ENCODE assay signal across 9 cellular contexts in the genomic region with DNA sequence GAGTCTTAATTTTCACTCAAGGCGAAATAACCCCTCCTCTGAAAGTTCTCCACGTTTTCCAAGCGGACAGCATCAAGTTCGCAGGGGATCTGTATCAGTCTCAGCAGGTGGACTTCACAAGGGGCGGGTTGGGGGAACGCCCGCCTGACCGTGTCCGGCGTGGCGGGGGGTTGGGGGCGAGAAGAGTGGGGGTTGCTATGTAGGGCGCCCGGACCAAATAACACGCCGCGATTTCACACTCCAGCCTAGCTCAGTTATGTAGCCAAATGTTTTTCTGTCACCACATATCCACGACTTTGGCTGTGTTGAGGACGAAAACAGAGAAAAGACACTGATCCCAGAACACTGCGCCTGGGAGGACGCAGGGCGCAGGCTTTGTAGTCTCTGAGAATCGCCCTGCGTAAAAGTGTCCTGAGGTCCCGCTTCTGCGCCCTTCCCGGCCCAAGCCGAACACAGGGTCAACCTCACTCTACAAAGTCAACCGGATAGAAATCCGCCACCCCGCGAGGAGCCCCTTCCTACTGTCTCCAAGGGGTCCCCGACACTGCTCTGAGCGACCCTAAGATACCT. TPM values are rescaled to one million over a fixed set of nuclear protein-coding genes. Genes with fewer than 3 reads are reported as not detected.
A peak's percentile ranks its signal among the peaks of the same experiment; 100 is the strongest.
DNase-seq lines count a peak whose midpoint lies in the region; ATAC-seq and TF ChIP-seq lines count a peak whose summit lies in the region.
"Had no signal": no experiment of that assay in that cellular context is flagged by ENCODE, and none has a peak within 500 bp of the region (broad histone marks: within the 10 kb centered on the region; RNA-seq: fewer than 3 reads in every experiment).

No MANE protein-coding gene starts in this region.

- TF ChIP-seq CTCF in foreskin keratinocyte (conservative IDR thresholded peaks at IDR 0.05), result no peak

- H3K4me1 ChIP-seq in mesodermal cell (ENCODE audit: control insufficient read depth, insufficient read depth, low read length, poor library complexity, severe bottlenecking) (peaks cover 13% of the 10 kb centered on the region), urinary bladder (ENCODE audit: insufficient read depth) (peaks cover 3% of the 10 kb centered on the region), foreskin keratinocyte (peaks cover 3% of the 10 kb centered on the region)

- H3K9me3 ChIP-seq in mesodermal cell (ENCODE audit: control insufficient read depth, low read length), result no peaks in the 10 kb centered on the region

- H3K9me3 Mint-ChIP-seq in activated naive CD4-positive, alpha-beta T cell treated with anti-CD3 and anti-CD28 coated beads, Interleukin-2, amount 10 ng/mL, durations not matched to agents 7 days and 5 days, result no peaks in the 10 kb centered on the region
- no peaks in the 10 kb centered on the region for H3K9me3 Mint-ChIP-seq in activated naive CD4-positive, alpha-beta T cell treated with anti-CD3 and anti-CD28 coated beads, Interleukin-2, amount 50 U/mL, for 72 hours

- H3K4me3 Mint-ChIP-seq in activated naive CD4-positive, alpha-beta T cell treated with anti-CD3 and anti-CD28 coated beads, Interleukin-2, amount 10 ng/mL, durations not matched to agents 7 days and 5 days, result peak overlapping the region; percentile 73

- CTCF ChIA-PET in activated naive CD4-positive, alpha-beta T cell treated with anti-CD3 and anti-CD28 coated beads, Interleukin-2, amount 10 ng/mL, durations not matched to agents 7 days and 5 days (lab: Charles Lee), result interaction anchor here (0.8 kb wide), 1 partner anchor 23 kb away, joined by 3 read pairs; no protein-coding TSS in a partner anchor

- H3K36me3 Mint-ChIP-seq in activated naive CD4-positive, alpha-beta T cell treated with anti-CD3 and anti-CD28 coated beads, Interleukin-2, amount 10 ng/mL, durations not matched to agents 7 days and 5 days, result no peaks in the 10 kb centered on the region
- H3K36me3 Mint-ChIP-seq in activated naive CD4-positive, alpha-beta T cell treated with anti-CD3 and anti-CD28 coated beads, Interleukin-2, amount 50 U/mL, for 72 hours, result peaks cover 0 to 5% of the 10 kb centered on the region in 2 donors

- peaks cover 42% of the 10 kb centered on the region for H3K27me3 Mint-ChIP-seq in activated naive CD4-positive, alpha-beta T cell treated with anti-CD3 and anti-CD28 coated beads, Interleukin-2, amount 10 ng/mL, durations not matched to agents 7 days and 5 days

- peaks cover 22% of the 10 kb centered on the region for H3K4me1 Mint-ChIP-seq in activated naive CD4-positive, alpha-beta T cell treated with anti-CD3 and anti-CD28 coated beads, Interleukin-2, amount 10 ng/mL, durations not matched to agents 7 days and 5 days

- peak overlapping the region; percentile 51 for H3K4me3 ChIP-seq in mesodermal cell (ENCODE audit: extremely low read depth, insufficient read depth, low read length, poor library complexity, severe bottlenecking)
- peak overlapping the region; percentile 42 for H3K4me3 ChIP-seq in urinary bladder (ENCODE audit: low read depth, low read length)

- peak overlapping the region; percentile 8 for H3K27ac ChIP-seq in caudate nucleus (ENCODE audit: low read depth, low read length)
- H3K27ac ChIP-seq in mesodermal cell (ENCODE audit: low read depth, low read length, severe bottlenecking), result no peak overlapping the region
- H3K27ac ChIP-seq in urinary bladder (ENCODE audit: low read depth), result no peak overlapping the region
- H3K27ac ChIP-seq in foreskin keratinocyte, result no peak overlapping the region

- ATAC-seq in activated naive CD4-positive, alpha-beta T cell treated with anti-CD3 and anti-CD28 coated beads, Interleukin-2, amount 50 U/mL, for 72 hours, result no peak
- ATAC-seq in GM21529 (IDR thresholded peaks at IDR 0.05; ENCODE audit: unreplicated experiment) (no peak), foreskin keratinocyte (no peak)

- H3K27ac Mint-ChIP-seq in activated naive CD4-positive, alpha-beta T cell treated with anti-CD3 and anti-CD28 coated beads, Interleukin-2, amount 10 ng/mL, durations not matched to agents 7 days and 5 days, result no peak overlapping the region
- H3K27ac Mint-ChIP-seq in activated naive CD4-positive, alpha-beta T cell treated with anti-CD3 and anti-CD28 coated beads, Interleukin-2, amount 50 U/mL, for 72 hours, result no peak overlapping the region

- WGBS in mesodermal cell (ENCODE audit: insufficient coverage in 2 of 2), 2 experiments, result 0 to 2% methylated on average over 17 to 21 of the region's 34 CpGs
- WGBS in urinary bladder, result 8% methylated on average over 34 of the region's 34 CpGs

- peaks cover 62% of the 10 kb centered on the region for H3K27me3 ChIP-seq in foreskin keratinocyte

- H3K36me3 ChIP-seq in mesodermal cell (ENCODE audit: control insufficient read depth, insufficient read depth, low read length), result no peaks in the 10 kb centered on the region
- no peaks in the 10 kb centered on the region for H3K36me3 ChIP-seq in urinary bladder (ENCODE audit: insufficient read depth)

- no peak for DNase-seq in activated naive CD4-positive, alpha-beta T cell treated with anti-CD3 and anti-CD28 coated beads, Interleukin-2, amount 10 ng/mL, durations not matched to agents 7 days and 5 days
- DNase-seq in activated naive CD4-positive, alpha-beta T cell treated with anti-CD3 and anti-CD28 coated beads, Interleukin-2, amount 50 U/mL, for 72 hours (ENCODE audit: low spot score in 2 of 2), result no peak
- DNase-seq in caudate nucleus (lab: John Stamatoyannopoulos, UW), result peak in 1 of 61 donors; percentile 26
- DNase-seq in kidney glomerular epithelial cell (lab: John Stamatoyannopoulos, UW), result no peak
- no peak for DNase-seq in foreskin keratinocyte
- DNase-seq: NCI-H446 had no signal

RNA-seq across cellular contexts. Expression of a gene that starts 0.5 kb away (rescaled TPM):
- 1 to 10 TPM; 1.2 to 3.9 TPM for total RNA-seq in activated naive CD4-positive, alpha-beta T cell treated with anti-CD3 and anti-CD28 coated beads, Interleukin-2, amount 50 U/mL, for 72 hours
- 1.3 TPM for polyA plus RNA-seq in mesodermal cell (2013, experiment 1 of 2)
- polyA plus RNA-seq in mesodermal cell (2013, experiment 2 of 2), result 1.4 TPM
- total RNA-seq in urinary bladder (9.3 TPM), foreskin keratinocyte (0.10 TPM in 1 of 2 replicates, not detected in the other)
- polyA plus RNA-seq in urinary bladder (0.63 TPM), foreskin keratinocyte (0.08 TPM in 1 of 2 replicates, not detected in the other)
